In the genomic region with DNA sequence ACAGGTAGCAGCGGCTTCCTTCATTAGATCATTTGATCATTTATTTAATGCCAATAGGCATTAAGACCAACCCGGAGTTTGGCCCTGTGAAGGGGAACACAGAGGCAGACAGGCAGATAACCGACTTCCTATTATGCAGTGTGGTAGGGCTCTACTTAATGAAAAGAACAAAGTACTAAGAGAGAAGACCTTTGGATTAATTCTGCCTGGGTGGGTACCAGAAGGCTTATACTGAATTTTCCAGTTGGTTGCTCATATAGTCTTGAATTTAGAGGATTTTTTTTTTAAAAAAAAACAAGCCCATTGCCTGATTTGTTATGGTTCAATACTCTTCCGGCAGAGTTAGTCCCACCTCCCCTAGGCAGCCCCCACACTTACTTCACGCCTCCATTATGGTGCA, we compare ENCODE assay signal across 22 cellular contexts.
A peak's percentile ranks its signal among the peaks of the same experiment; 100 is the strongest.
DNase-seq lines count a peak whose midpoint lies in the region; ATAC-seq and TF ChIP-seq lines count a peak whose summit lies in the region.
"Had no signal": no experiment of that assay in that cellular context is flagged by ENCODE, and none has a peak within 500 bp of the region (broad histone marks: within the 10 kb centered on the region; RNA-seq: fewer than 3 reads in every experiment).

No MANE protein-coding gene starts in this region.

- CTCF ChIA-PET in CD8-positive, alpha-beta T cell (lab: Charles Lee) = no interaction called here

- H3K27me3 Mint-ChIP-seq in brain (peaks cover 16% of the 10 kb centered on the region), nephron (ENCODE audit: low read depth) (peaks cover 9% of the 10 kb centered on the region)
- peaks cover 2% of the 10 kb centered on the region for H3K27me3 Mint-ChIP-seq in CD8-positive, alpha-beta T cell (ENCODE audit: low read depth)
- H3K27me3 Mint-ChIP-seq: CD4-positive, alpha-beta T cell had no signal

- POLR2A ChIA-PET in CD8-positive, alpha-beta T cell (lab: Charles Lee) = no interaction called here

- H3K9me3 Mint-ChIP-seq in brain (peaks cover 0 to 7% (median 2%) of the 10 kb centered on the region in 5 experiments), nephron (no peaks in the 10 kb centered on the region)
- H3K9me3 Mint-ChIP-seq in CD8-positive, alpha-beta T cell = no peaks in the 10 kb centered on the region
- H3K9me3 Mint-ChIP-seq: CD4-positive, alpha-beta T cell; H9 had no signal

- peaks cover 54% of the 10 kb centered on the region for H3K4me1 Mint-ChIP-seq in brain
- peaks cover 14% of the 10 kb centered on the region for H3K4me1 Mint-ChIP-seq in nephron
- H3K4me1 Mint-ChIP-seq in CD8-positive, alpha-beta T cell (ENCODE audit: low read depth) = peaks cover 3% of the 10 kb centered on the region

- DNase-seq in NCI-H2171 treated with DMSO at 0.1 percent for 48 hours (lab: John Stamatoyannopoulos, UW) (peak; percentile 23), NCI-H2171 (lab: John Stamatoyannopoulos, UW) (no peak), retina (peak; percentile 80), activated gamma-delta T cell (lab: John Stamatoyannopoulos, UW) (no peak), G401 (ENCODE audit: low spot score) (no peak)
- DNase-seq in CD8-positive, alpha-beta T cell = no peak
- DNase-seq: ACHN; AML-193; BE2C; Calu3; CD4-positive, alpha-beta T cell; COR-L47; DMS53; DMS79 treated with DMSO at 0.1 percent for 48 hours; GM23248; H9 had no signal

- H3K4me3 Mint-ChIP-seq in brain (peak overlapping the region in 3 of 5 experiments; percentile 2 to 22 (median 9)), nephron (no peak overlapping the region)
- no peak overlapping the region for H3K4me3 Mint-ChIP-seq in CD8-positive, alpha-beta T cell
- H3K4me3 Mint-ChIP-seq: CD14-positive monocyte; CD4-positive, alpha-beta T cell; H9 had no signal

- in situ Hi-C loops in G401 (cut with HindIII; ENCODE audit: low sequenced_read_pairs) = no loop called here

- intact Hi-C loops in CD8-positive, alpha-beta T cell (cut with DNase I, micrococcal nuclease) = no loop called here

- no peaks in the 10 kb centered on the region for H3K36me3 Mint-ChIP-seq in brain
- H3K36me3 Mint-ChIP-seq in nephron (ENCODE audit: low read depth) = no peaks in the 10 kb centered on the region
- H3K36me3 Mint-ChIP-seq in CD8-positive, alpha-beta T cell = no peaks in the 10 kb centered on the region

- H3K27ac Mint-ChIP-seq in brain = peak overlapping the region in 4 of 5 experiments; percentile 8 to 81 (median 76)
- H3K27ac Mint-ChIP-seq in nephron = peak overlapping the region; percentile 20 to 85 (median 21)
- H3K27ac Mint-ChIP-seq in CD8-positive, alpha-beta T cell = no peak overlapping the region
- H3K27ac Mint-ChIP-seq: CD4-positive, alpha-beta T cell; H9 had no signal

- H3K4me3 ChIP-seq in CD8-positive, alpha-beta T cell (ENCODE audit: low read depth, low read length) = no peak overlapping the region
- H3K4me3 ChIP-seq: BLaER1 treated with 17β-estradiol and CSF1 and Interleukin-3, amounts not matched to agents 10 nM and 100 nM; GM23248 had no signal

- no peaks in the 10 kb centered on the region for H3K27me3 ChIP-seq in CD8-positive, alpha-beta T cell (ENCODE audit: insufficient read depth, low read length)
- H3K27me3 ChIP-seq: BE2C; BLaER1 treated with 17β-estradiol and CSF1 and Interleukin-3, amounts not matched to agents 10 nM and 100 nM had no signal

- H3K36me3 ChIP-seq in CD8-positive, alpha-beta T cell (ENCODE audit: insufficient read depth, low read length) = no peaks in the 10 kb centered on the region
- H3K36me3 ChIP-seq: BE2C; BLaER1 treated with 17β-estradiol and CSF1 and Interleukin-3, amounts not matched to agents 10 nM and 100 nM had no signal

- TF ChIP-seq CTCF in brain (conservative IDR thresholded peaks at IDR 0.05) (no peak), nephron (IDR thresholded peaks at IDR 0.05; ENCODE audit: unreplicated experiment in 3 of 3) (no peak)
- TF ChIP-seq CTCF in CD8-positive, alpha-beta T cell (IDR thresholded peaks at IDR 0.05) = no peak

- H3K4me1 ChIP-seq in CD8-positive, alpha-beta T cell (ENCODE audit: insufficient read depth, low read length) = no peaks in the 10 kb centered on the region
- H3K4me1 ChIP-seq: BE2C had no signal

- no peak for ATAC-seq in CD8-positive, alpha-beta T cell
- ATAC-seq: HCT116 had no signal

- no peaks in the 10 kb centered on the region for H3K9me3 ChIP-seq in CD8-positive, alpha-beta T cell (ENCODE audit: low read length)
- H3K9me3 ChIP-seq: BE2C had no signal

- H3K27ac ChIP-seq in CD8-positive, alpha-beta T cell (ENCODE audit: low read depth, low read length) = no peak overlapping the region
- H3K27ac ChIP-seq: 22Rv1, GM23248 had no signal

Comparison
In these comparisons a context has a peak if more than half of its experiments do, and no peak if none do; other contexts are left out.
1. DNase-seq: peak in NCI-H2171 treated with DMSO at 0.1 percent for 48 hours (single experiment) and retina (single experiment); none in NCI-H2171 (single experiment), CD8-positive, alpha-beta T cell (0 of 7), activated gamma-delta T cell (single experiment) and G401 (single experiment).
2. H3K4me3 Mint-ChIP-seq: peak in brain (3 of 5); none in nephron (0 of 3) and CD8-positive, alpha-beta T cell (single experiment).